In the genomic region with DNA sequence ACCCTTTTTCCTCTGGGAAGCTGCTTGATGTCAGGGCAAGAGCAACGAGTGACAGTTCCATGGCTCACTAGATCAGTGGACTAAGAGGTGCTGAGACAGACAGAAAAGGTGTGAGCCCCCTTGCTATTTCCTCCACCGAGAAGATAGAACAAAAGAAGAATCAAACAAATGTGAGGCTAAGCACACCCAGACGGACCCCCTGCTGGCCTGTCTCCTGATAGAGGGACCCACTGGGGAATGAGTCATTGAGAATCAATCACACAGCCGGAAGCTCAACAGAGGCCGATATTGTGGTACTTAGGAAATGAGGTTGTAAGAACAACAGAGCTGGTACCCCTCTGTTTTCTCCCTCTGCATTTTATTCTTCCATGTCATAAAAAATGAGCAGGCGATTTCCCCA, we compare ENCODE assay signal across 2 cellular contexts.
TF ChIP-seq lines count a peak whose summit lies in the region.

No MANE protein-coding gene starts in this region.

TF ChIP-seq in HCT116, 20 proteins besides CTCF, POLR2A, EP300 and RAD21 (continued from another document):
- TF ChIP-seq ATF3 (IDR thresholded peaks at IDR 0.05) (no peak), POLR2AphosphoS5 (IDR thresholded peaks at IDR 0.05; ENCODE audit: low read depth, low read length) (no peak), YY1 (IDR thresholded peaks at IDR 0.05; ENCODE audit: extremely low read depth, insufficient replicate concordance, low read depth, low read length) (no peak), ELF1 (IDR thresholded peaks at IDR 0.05; ENCODE audit: borderline replicate concordance, low read depth) (no peak), MAX (IDR thresholded peaks at IDR 0.05) (no peak), CEBPB (IDR thresholded peaks at IDR 0.05; ENCODE audit: low read depth) (no peak), EZH2 (IDR thresholded peaks at IDR 0.05) (no peak)
- TF ChIP-seq, protein P1, sequence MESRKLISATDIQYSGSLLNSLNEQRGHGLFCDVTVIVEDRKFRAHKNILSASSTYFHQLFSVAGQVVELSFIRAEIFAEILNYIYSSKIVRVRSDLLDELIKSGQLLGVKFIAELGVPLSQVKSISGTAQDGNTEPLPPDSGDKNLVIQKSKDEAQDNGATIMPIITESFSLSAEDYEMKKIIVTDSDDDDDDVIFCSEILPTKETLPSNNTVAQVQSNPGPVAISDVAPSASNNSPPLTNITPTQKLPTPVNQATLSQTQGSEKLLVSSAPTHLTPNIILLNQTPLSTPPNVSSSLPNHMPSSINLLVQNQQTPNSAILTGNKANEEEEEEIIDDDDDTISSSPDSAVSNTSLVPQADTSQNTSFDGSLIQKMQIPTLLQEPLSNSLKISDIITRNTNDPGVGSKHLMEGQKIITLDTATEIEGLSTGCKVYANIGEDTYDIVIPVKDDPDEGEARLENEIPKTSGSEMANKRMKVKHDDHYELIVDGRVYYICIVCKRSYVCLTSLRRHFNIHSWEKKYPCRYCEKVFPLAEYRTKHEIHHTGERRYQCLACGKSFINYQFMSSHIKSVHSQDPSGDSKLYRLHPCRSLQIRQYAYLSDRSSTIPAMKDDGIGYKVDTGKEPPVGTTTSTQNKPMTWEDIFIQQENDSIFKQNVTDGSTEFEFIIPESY (IDR thresholded peaks at IDR 0.05; ENCODE audit: extremely low read depth, insufficient replicate concordance, low read length): no peak

TF ChIP-seq in WTC11, 78 proteins besides CTCF, POLR2A, EP300 and RAD21 (continued from another document):
- no peak for TF ChIP-seq ZNF425 (CRISPR knock-in tag; conservative IDR thresholded peaks at IDR 0.05)
TF ChIP-seq in WTC11: peak in this region for 1.
